1 cellular context compared by ENCODE assay signal in the genomic region with DNA sequence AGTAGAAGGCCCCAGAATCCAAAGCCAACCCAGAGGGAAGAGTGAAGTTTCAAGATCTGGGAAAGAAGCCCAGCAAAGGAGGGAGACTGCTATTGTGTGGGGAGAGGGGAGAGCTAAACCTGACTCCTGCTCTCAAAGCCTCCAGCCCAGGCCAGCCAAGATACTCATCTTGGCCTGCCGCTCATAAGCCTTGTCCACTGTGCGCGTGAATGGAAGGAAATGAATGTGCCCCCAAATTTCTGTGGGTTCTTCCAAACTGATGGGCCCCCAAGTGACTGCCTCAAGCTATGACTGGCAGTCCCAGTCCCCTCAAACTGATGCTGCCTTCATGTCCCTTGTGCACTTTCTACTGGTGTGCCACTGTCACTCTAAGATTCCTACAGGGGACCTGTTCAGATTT.
TF ChIP-seq lines count a peak whose summit lies in the region.

No MANE protein-coding gene starts in this region.

TF ChIP-seq in IMR-90, 13 proteins besides CTCF, POLR2A, EP300 and RAD21:
- no peak for TF ChIP-seq BHLHE40 (IDR thresholded peaks at IDR 0.05; ENCODE audit: low read depth, low read length)
